ENCODE assay signal across 20 cellular contexts in genomic region chr16:28110977-28111376, GRCh38. TPM values are rescaled to one million over a fixed set of nuclear protein-coding genes. Genes with fewer than 3 reads are reported as not detected.
DNase-seq lines count a peak whose midpoint lies in the region; ATAC-seq and TF ChIP-seq lines count a peak whose summit lies in the region.
"Had no signal": no experiment of that assay in that cellular context is flagged by ENCODE, and none has a peak within 500 bp of the region (broad histone marks: within the 10 kb centered on the region; RNA-seq: fewer than 3 reads in every experiment).

No MANE protein-coding gene starts in this region.

- H3K4me1 ChIP-seq in KMS-11 (ENCODE audit: low read depth, poor library complexity, severe bottlenecking): peaks cover 100% of the 10 kb centered on the region
- H3K4me1 ChIP-seq: SJSA1 had no signal

- no peak for TF ChIP-seq CTCF in KMS-11 (conservative IDR thresholded peaks at IDR 0.05; ENCODE audit: low read depth, low read length)

- no peaks in the 10 kb centered on the region for H3K27me3 Mint-ChIP-seq in activated naive CD8-positive, alpha-beta T cell
- H3K27me3 Mint-ChIP-seq in activated naive CD8-positive, alpha-beta T cell treated with anti-CD3 and anti-CD28 coated beads for 36 hours: no peaks in the 10 kb centered on the region
- no peaks in the 10 kb centered on the region for H3K27me3 Mint-ChIP-seq in effector memory CD8-positive, alpha-beta T cell
- H3K27me3 Mint-ChIP-seq: CD4-positive, alpha-beta memory T cell had no signal

- no peak overlapping the region for H3K9ac ChIP-seq in KMS-11

- H2AFZ ChIP-seq in KMS-11 (ENCODE audit: low read depth): no peak overlapping the region
- H2AFZ ChIP-seq: GM23338, PC-9 had no signal

- H3K4me3 ChIP-seq in KMS-11 (IDR thresholded peaks at IDR 0.05; ENCODE audit: insufficient read depth, low read depth, low read length): no peak overlapping the region
- H3K4me3 ChIP-seq: GM23338, MG63, PC-9, SJSA1 had no signal

- peaks cover 18% of the 10 kb centered on the region for H3K36me3 Mint-ChIP-seq in activated naive CD8-positive, alpha-beta T cell
- H3K36me3 Mint-ChIP-seq in activated naive CD8-positive, alpha-beta T cell treated with anti-CD3 and anti-CD28 coated beads for 36 hours: peaks cover 20% of the 10 kb centered on the region
- peaks cover 73% of the 10 kb centered on the region for H3K36me3 Mint-ChIP-seq in effector memory CD8-positive, alpha-beta T cell (ENCODE audit: insufficient read depth)
- H3K36me3 Mint-ChIP-seq in stimulated activated effector memory CD8-positive, alpha-beta T cell treated with anti-CD3 and anti-CD28 coated beads, Interleukin-12 subunit alpha, Interleukin-12 subunit beta, amount 100 ng/mL, for 72 hours: peaks cover 100% of the 10 kb centered on the region

- DNase-seq in activated naive CD8-positive, alpha-beta T cell treated with anti-CD3 and anti-CD28 coated beads for 36 hours: no peak
- DNase-seq in effector memory CD8-positive, alpha-beta T cell: no peak
- DNase-seq in stimulated activated effector memory CD8-positive, alpha-beta T cell treated with anti-CD3 and anti-CD28 coated beads, Interleukin-12 subunit alpha, Interleukin-12 subunit beta, amount 100 ng/mL, for 72 hours (ENCODE audit: low spot score in 2 of 2): no peak
- DNase-seq: ACHN; CD4-positive, alpha-beta memory T cell; DMS79 treated with DMSO at 0.1 percent for 48 hours; MG63; NCI-H1092; NCI-H146; NCI-H2081; NCI-H510A treated with DMSO at 0.1 percent for 48 hours; PC-9 had no signal

- peak overlapping the region; percentile 94; the same call in 1 of the 2 replicates for H3K27ac ChIP-seq in KMS-11
- H3K27ac ChIP-seq: PC-9, SJSA1 had no signal

- H3K79me2 ChIP-seq in KMS-11 (ENCODE audit: insufficient read depth, low read depth): peaks cover 26% of the 10 kb centered on the region; the same call in 1 of the 2 replicates

- H3K27ac Mint-ChIP-seq in activated naive CD8-positive, alpha-beta T cell: peak overlapping the region; percentile 58
- no peak overlapping the region for H3K27ac Mint-ChIP-seq in activated naive CD8-positive, alpha-beta T cell treated with anti-CD3 and anti-CD28 coated beads for 36 hours
- peak overlapping the region; percentile 81 to 84 for H3K27ac Mint-ChIP-seq in effector memory CD8-positive, alpha-beta T cell
- H3K27ac Mint-ChIP-seq in stimulated activated effector memory CD8-positive, alpha-beta T cell treated with anti-CD3 and anti-CD28 coated beads, Interleukin-12 subunit alpha, Interleukin-12 subunit beta, amount 100 ng/mL, for 72 hours: peak overlapping the region; percentile 56
- H3K27ac Mint-ChIP-seq: GM23338 had no signal

- no peak for ATAC-seq in effector memory CD8-positive, alpha-beta T cell (replicated peaks)
- ATAC-seq in stimulated activated effector memory CD8-positive, alpha-beta T cell treated with anti-CD3 and anti-CD28 coated beads, Interleukin-12 subunit alpha, Interleukin-12 subunit beta, amount 100 ng/mL, for 72 hours: no peak
- no peak for ATAC-seq in GM21825 (IDR thresholded peaks at IDR 0.05; ENCODE audit: unreplicated experiment)
- ATAC-seq in GM19467 (IDR thresholded peaks at IDR 0.05; ENCODE audit: unreplicated experiment): no peak
- ATAC-seq: GM23338, HCT116 had no signal

- no peaks in the 10 kb centered on the region; the same call in 1 of the 2 replicates for H3K36me3 ChIP-seq in KMS-11 (ENCODE audit: insufficient read depth)

- no peaks in the 10 kb centered on the region for H3K27me3 ChIP-seq in KMS-11 (ENCODE audit: insufficient read depth, low read depth)
- H3K27me3 ChIP-seq: MG63, SJSA1 had no signal

- peak overlapping the region; percentile 96 for H3K4me2 ChIP-seq in KMS-11
- H3K4me2 ChIP-seq: GM23338, PC-9 had no signal

- no peaks in the 10 kb centered on the region for H3K9me3 Mint-ChIP-seq in activated naive CD8-positive, alpha-beta T cell (ENCODE audit: low read depth)
- H3K9me3 Mint-ChIP-seq in activated naive CD8-positive, alpha-beta T cell treated with anti-CD3 and anti-CD28 coated beads for 36 hours: no peaks in the 10 kb centered on the region
- no peaks in the 10 kb centered on the region for H3K9me3 Mint-ChIP-seq in effector memory CD8-positive, alpha-beta T cell
- H3K9me3 Mint-ChIP-seq in stimulated activated effector memory CD8-positive, alpha-beta T cell treated with anti-CD3 and anti-CD28 coated beads, Interleukin-12 subunit alpha, Interleukin-12 subunit beta, amount 100 ng/mL, for 72 hours: no peaks in the 10 kb centered on the region
- H3K9me3 Mint-ChIP-seq: CD4-positive, alpha-beta memory T cell; GM23338 had no signal

- peaks cover 23% of the 10 kb centered on the region for H3K4me1 Mint-ChIP-seq in activated naive CD8-positive, alpha-beta T cell (ENCODE audit: low read depth)
- H3K4me1 Mint-ChIP-seq in activated naive CD8-positive, alpha-beta T cell treated with anti-CD3 and anti-CD28 coated beads for 36 hours: peaks cover 28% of the 10 kb centered on the region
- H3K4me1 Mint-ChIP-seq in effector memory CD8-positive, alpha-beta T cell (ENCODE audit: low read depth in 2 of 2): peaks cover 10 to 15% of the 10 kb centered on the region in 2 donors
- peaks cover 25% of the 10 kb centered on the region for H3K4me1 Mint-ChIP-seq in stimulated activated effector memory CD8-positive, alpha-beta T cell treated with anti-CD3 and anti-CD28 coated beads, Interleukin-12 subunit alpha, Interleukin-12 subunit beta, amount 100 ng/mL, for 72 hours
- H3K4me1 Mint-ChIP-seq: GM23338 had no signal

- no peak overlapping the region for H3K4me3 Mint-ChIP-seq in activated naive CD8-positive, alpha-beta T cell
- no peak overlapping the region for H3K4me3 Mint-ChIP-seq in activated naive CD8-positive, alpha-beta T cell treated with anti-CD3 and anti-CD28 coated beads for 36 hours
- no peak overlapping the region for H3K4me3 Mint-ChIP-seq in effector memory CD8-positive, alpha-beta T cell
- H3K4me3 Mint-ChIP-seq in stimulated activated effector memory CD8-positive, alpha-beta T cell treated with anti-CD3 and anti-CD28 coated beads, Interleukin-12 subunit alpha, Interleukin-12 subunit beta, amount 100 ng/mL, for 72 hours: no peak overlapping the region
- H3K4me3 Mint-ChIP-seq: CD4-positive, alpha-beta memory T cell; GM23338 had no signal

- no peaks in the 10 kb centered on the region for H4K20me1 ChIP-seq in KMS-11 (ENCODE audit: insufficient read depth)

RNA-seq across cellular contexts. Expression of gene GSG1L, which starts 47.5 kb away (rescaled TPM):
- not detected for total RNA-seq in activated naive CD8-positive, alpha-beta T cell treated with anti-CD3 and anti-CD28 coated beads for 36 hours
- total RNA-seq: CD4-positive, alpha-beta memory T cell; G401; PC-9; SJSA1 had no signal
